ENCODE assay signal across 8 cellular contexts in the genomic region with DNA sequence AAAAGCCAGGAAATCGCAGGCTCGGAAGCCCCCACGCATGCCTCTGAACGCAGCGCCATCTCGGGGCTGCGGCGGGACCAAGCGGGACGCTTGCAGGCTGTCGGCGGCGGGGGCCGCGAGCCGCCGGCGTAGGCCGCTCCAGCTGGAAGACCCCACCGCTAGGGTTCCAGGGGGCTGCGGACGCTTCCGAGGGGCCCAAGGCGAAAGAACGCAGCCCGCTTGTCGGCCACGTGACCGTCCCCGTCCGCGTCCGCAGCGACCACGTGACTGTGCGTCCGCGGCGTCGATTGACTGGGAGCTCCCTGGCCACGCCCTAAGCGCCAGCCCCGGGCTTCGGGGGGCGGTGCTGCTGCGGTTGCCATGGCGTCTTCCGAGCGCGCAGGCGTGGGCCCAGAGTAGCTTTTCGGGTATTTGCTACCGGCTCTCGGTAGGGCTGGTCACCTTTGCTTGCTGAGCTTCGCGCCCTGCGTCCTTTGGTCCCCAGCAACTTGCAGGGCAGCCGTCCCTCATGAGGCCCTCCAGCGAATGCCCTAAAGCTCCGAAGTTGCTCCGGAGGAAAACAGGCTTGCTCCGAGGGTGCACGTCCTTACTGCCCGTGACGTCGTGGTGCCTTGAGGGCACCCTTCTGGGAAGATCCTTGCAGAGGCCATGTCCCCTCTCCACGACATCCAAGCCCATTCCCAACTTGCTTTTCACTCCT.
DNase-seq lines count a peak whose midpoint lies in the region; ATAC-seq and TF ChIP-seq lines count a peak whose summit lies in the region.

No MANE protein-coding gene starts in this region.

- peaks cover 8 to 20% of the 10 kb centered on the region in 2 experiments for H3K4me1 ChIP-seq in trophoblast cell (ENCODE audit: control insufficient read depth in 1 of 2, insufficient read depth in 2 of 2, low read length in 2 of 2)
- peaks cover 0 to 16% (median 8%) of the 10 kb centered on the region in 4 donors for H3K4me1 ChIP-seq in tibial nerve

- H3K4me3 ChIP-seq in GM12864 (ENCODE audit: low read depth, low read length) (peak overlapping the region; percentile 78), NB4 (ENCODE audit: low read depth, low read length) (peak overlapping the region; percentile 81), trophoblast cell (ENCODE audit: low read depth, low read length) (peak overlapping the region; percentile 66), tibial nerve (peak overlapping the region; percentile 75 to 95 (median 78))

- no peak overlapping the region for H3K23ac ChIP-seq in trophoblast cell (ENCODE audit: low read length)

- peak overlapping the region; percentile 28 for H3K14ac ChIP-seq in trophoblast cell (ENCODE audit: low read length)

- peaks cover 26% of the 10 kb centered on the region for H3K4me1 Mint-ChIP-seq in activated naive CD8-positive, alpha-beta T cell (ENCODE audit: low read depth)

- peak; percentile 58 to 84 for TF ChIP-seq EP300 in tibial nerve (IDR thresholded peaks at IDR 0.05)

- H2AFZ ChIP-seq in trophoblast cell (ENCODE audit: insufficient read depth, low read length, poor library complexity), result peak overlapping the region; percentile 41

- H3K27me3 Mint-ChIP-seq in activated naive CD8-positive, alpha-beta T cell, result no peaks in the 10 kb centered on the region

- H3K9me3 ChIP-seq in trophoblast cell (ENCODE audit: insufficient read depth, low read depth, low read length), result peaks cover 5% of the 10 kb centered on the region
- no peaks in the 10 kb centered on the region for H3K9me3 ChIP-seq in tibial nerve

- H3K9ac ChIP-seq in trophoblast cell (ENCODE audit: low read length), result peak overlapping the region; percentile 20

- TF ChIP-seq POLR2A in NB4 (IDR thresholded peaks at IDR 0.05; ENCODE audit: extremely low read depth, insufficient read length) (peak; percentile 58), tibial nerve (IDR thresholded peaks at IDR 0.05) (peak; percentile 50 to 75)

- DNase-seq in GM12864 (ENCODE audit: low read depth), result peak; percentile 80
- DNase-seq in NB4 (ENCODE audit: low read depth), result peak; percentile 96
- peak; percentile 88 to 98 (median 95) for DNase-seq in head of caudate nucleus
- peak; percentile 97 for DNase-seq in trophoblast cell
- DNase-seq in tibial nerve (ENCODE audit: low spot score in 2 of 2), result peak; percentile 81 to 83

- H4K12ac ChIP-seq in trophoblast cell (ENCODE audit: low read depth, low read length), result peak overlapping the region; percentile 13

- H3K18ac ChIP-seq in trophoblast cell (ENCODE audit: low read length), result no peak overlapping the region

- intact Hi-C loops in head of caudate nucleus (cut with DNase I), result loop anchor here (5.0 to 10.0 kb wide), 2 partner anchors 296 to 489 kb away; a partner anchor contains a TSS

- no peak overlapping the region for H2BK5ac ChIP-seq in trophoblast cell (ENCODE audit: low read depth, low read length, poor library complexity)

- H3K4me3 Mint-ChIP-seq in activated naive CD8-positive, alpha-beta T cell, result peak overlapping the region; percentile 95

- WGBS in trophoblast cell (ENCODE audit: extremely low coverage, insufficient coverage, insufficient read length), result no CpG with 5 or more reads among the region's 67 CpGs
- WGBS in tibial nerve, 2 donors, result 4 to 6% methylated on average over 21 to 32 of the region's 67 CpGs

- ATAC-seq in HG02588 (IDR thresholded peaks at IDR 0.05; ENCODE audit: unreplicated experiment), result peak; percentile 89
- ATAC-seq in SK-N-SH treated with all-trans-retinoic acid at 6 μM for 48 hours, result peak; percentile 94

- H3K4ac ChIP-seq in trophoblast cell (ENCODE audit: low read depth, low read length), result no peak overlapping the region

- H3K27ac Mint-ChIP-seq in activated naive CD8-positive, alpha-beta T cell, result peak overlapping the region; percentile 99

- no peak overlapping the region for H2BK12ac ChIP-seq in trophoblast cell (ENCODE audit: low read length)

- no peak overlapping the region for H2AK5ac ChIP-seq in trophoblast cell (ENCODE audit: low read length)

- H3K36me3 Mint-ChIP-seq in activated naive CD8-positive, alpha-beta T cell, result no peaks in the 10 kb centered on the region

- H4K91ac ChIP-seq in trophoblast cell (ENCODE audit: low read depth, low read length), result peak overlapping the region; percentile 55

- H3K27me3 ChIP-seq in trophoblast cell (ENCODE audit: insufficient read depth, low read length), result no peaks in the 10 kb centered on the region
- no peaks in the 10 kb centered on the region for H3K27me3 ChIP-seq in tibial nerve

- H3K79me1 ChIP-seq in trophoblast cell (ENCODE audit: low read length), result peaks cover 6% of the 10 kb centered on the region

- no peaks in the 10 kb centered on the region for H3K79me2 ChIP-seq in trophoblast cell (ENCODE audit: control insufficient read depth, insufficient read depth, low read length, poor library complexity)

- H3K36me3 ChIP-seq in trophoblast cell (ENCODE audit: control insufficient read depth in 1 of 2, insufficient read depth in 2 of 2, low read length in 2 of 2) (no peaks in the 10 kb centered on the region), tibial nerve (no peaks in the 10 kb centered on the region)

- no peak overlapping the region for H2BK120ac ChIP-seq in trophoblast cell (ENCODE audit: insufficient read depth, low read length, poor library complexity)

- H3K27ac ChIP-seq in trophoblast cell (ENCODE audit: low read depth, low read length), result peak overlapping the region; percentile 30
- H3K27ac ChIP-seq in tibial nerve, result peak overlapping the region; percentile 85 to 96 (median 89)

- peak overlapping the region; percentile 75 for H4K8ac ChIP-seq in trophoblast cell (ENCODE audit: low read depth, low read length)

- TF ChIP-seq CTCF in GM12864 (IDR thresholded peaks at IDR 0.05; ENCODE audit: low read depth, low read length, missing control alignments) (peak; percentile 46), NB4 (IDR thresholded peaks at IDR 0.05; ENCODE audit: low read depth, low read length) (peak; percentile 21), tibial nerve (IDR thresholded peaks at IDR 0.05) (peak; percentile 32 to 72 (median 54))

- H3K9me3 Mint-ChIP-seq in activated naive CD8-positive, alpha-beta T cell (ENCODE audit: low read depth), result peaks cover 3% of the 10 kb centered on the region

- H3K4me2 ChIP-seq in trophoblast cell (ENCODE audit: low read length), result peak overlapping the region; percentile 81

TF ChIP-seq in SK-N-SH treated with all-trans-retinoic acid at 6 μM for 48 hours, 23 proteins besides CTCF, POLR2A, EP300 and RAD21:
- peak; percentile 87; the same call in 1 of the 2 replicates for TF ChIP-seq ARNTL (CRISPR knock-in tag; IDR thresholded peaks at IDR 0.05; ENCODE audit: borderline replicate concordance, low read depth)
- no peak for TF ChIP-seq TCF4 (CRISPR knock-in tag; IDR thresholded peaks at IDR 0.05; ENCODE audit: borderline replicate concordance)
- TF ChIP-seq CSDC2 (CRISPR knock-in tag; IDR thresholded peaks at IDR 0.05), result no peak

Comparison
In these comparisons a context has a peak if more than half of its experiments do, and no peak if none do; other contexts are left out.
1. Peak in every context shown above with its lines: DNase-seq, ATAC-seq, H3K4me3 ChIP-seq and H3K27ac ChIP-seq.